Comparison of ENCODE assay signal across 11 cellular contexts in genomic region chr12:92784356-92784755, GRCh38.
DNase-seq lines count a peak whose midpoint lies in the region; ATAC-seq, FAIRE-seq and TF ChIP-seq lines count a peak whose summit lies in the region.
"Had no signal": no experiment of that assay in that cellular context is flagged by ENCODE, and none has a peak within 500 bp of the region (broad histone marks: within the 10 kb centered on the region; RNA-seq: fewer than 3 reads in every experiment).

No MANE protein-coding gene starts in this region.

- peak overlapping the region; percentile 52 for H3K27ac ChIP-seq in osteoblast (ENCODE audit: low read depth, low read length)
- H3K27ac ChIP-seq: lower lobe of right lung had no signal

- no peak for TF ChIP-seq CTCF in osteoblast (IDR thresholded peaks at IDR 0.05; ENCODE audit: extremely low read depth, low read depth, low read length)

- peak; percentile 53 for FAIRE-seq in endometrium (lab: Jason Lieb, UNC)

- peaks cover 13% of the 10 kb centered on the region for H3K79me2 ChIP-seq in osteoblast (ENCODE audit: insufficient read depth, low read length)

- H3K27me3 ChIP-seq in osteoblast (ENCODE audit: insufficient read depth, low read length) = no peaks in the 10 kb centered on the region
- H3K27me3 ChIP-seq: tibial artery had no signal

- DNase-seq in AG20443 (ENCODE audit: low spot score) (peak; percentile 47), LHCN-M2 (ENCODE audit: low read depth) (peak; percentile 35), osteoblast (ENCODE audit: insufficient read length, low spot score, missing footprints) (no peak), LoVo (ENCODE audit: low spot score) (no peak), NCI-H2227 treated with DMSO at 0.1 percent for 48 hours (lab: John Stamatoyannopoulos, UW) (no peak)
- DNase-seq in stimulated activated CD8-positive, alpha-beta memory T cell treated with anti-CD3 and anti-CD28 coated beads, Interleukin-4, amount 100 ng/mL, for 48 hours = no peak
- DNase-seq: activated T-cell treated with anti-CD3 and anti-CD28 coated beads, Interleukin-2, amount 50 U/mL, for 4 hours; lower lobe of right lung; tibial artery had no signal

- ATAC-seq in HG02973 (IDR thresholded peaks at IDR 0.05; ENCODE audit: unreplicated experiment) = no peak

- peaks cover 21% of the 10 kb centered on the region for H3K4me1 ChIP-seq in osteoblast (ENCODE audit: insufficient read depth, low read length)

- H3K4me3 ChIP-seq in osteoblast (ENCODE audit: insufficient read depth, low read length) = no peak overlapping the region
- H3K4me3 ChIP-seq: lower lobe of right lung, tibial artery had no signal

- H2AFZ ChIP-seq in osteoblast (ENCODE audit: low read length) = no peak overlapping the region

- peaks cover 5% of the 10 kb centered on the region for H4K20me1 ChIP-seq in osteoblast (ENCODE audit: insufficient read depth, low read length)

- no peaks in the 10 kb centered on the region for H3K9me3 ChIP-seq in osteoblast (ENCODE audit: low read depth, low read length)
- H3K9me3 ChIP-seq: lower lobe of right lung, tibial artery had no signal

- H3K36me3 ChIP-seq in osteoblast (ENCODE audit: insufficient read depth, low read length) = peaks cover 10% of the 10 kb centered on the region

- H3K4me2 ChIP-seq in osteoblast (ENCODE audit: insufficient read depth, low read length) = no peak overlapping the region

Comparison
In these comparisons a context has a peak if more than half of its experiments do, and no peak if none do; other contexts are left out.
1. DNase-seq: peak in AG20443 (single experiment) and LHCN-M2 (single experiment); none in osteoblast (single experiment), LoVo (single experiment), NCI-H2227 treated with DMSO at 0.1 percent for 48 hours (single experiment) and stimulated activated CD8-positive, alpha-beta memory T cell treated with anti-CD3 and anti-CD28 coated beads, Interleukin-4, amount 100 ng/mL, for 48 hours (single experiment).